8 cellular contexts compared by ENCODE assay signal in the genomic region with DNA sequence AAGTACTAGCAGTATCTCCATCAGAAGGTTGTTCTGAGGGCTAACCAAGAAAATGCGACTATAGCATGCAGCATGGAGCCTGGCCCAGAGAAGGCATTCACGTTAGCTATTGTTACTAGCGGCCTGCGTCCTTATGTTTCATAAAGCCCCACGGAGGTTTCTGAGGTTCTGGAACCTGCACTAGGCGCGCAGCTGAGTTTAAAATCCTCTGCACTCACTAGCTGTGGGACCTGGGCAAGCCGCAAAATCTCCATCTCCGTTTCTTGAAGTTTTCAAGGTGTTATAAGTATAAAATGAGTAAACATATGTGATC. TPM values are rescaled to one million over a fixed set of nuclear protein-coding genes. Genes with fewer than 3 reads are reported as not detected.
DNase-seq lines count a peak whose midpoint lies in the region; ATAC-seq and TF ChIP-seq lines count a peak whose summit lies in the region.

No MANE protein-coding gene starts in this region.

- H3K4me2 ChIP-seq in osteoblast (ENCODE audit: insufficient read depth, low read length) = peak overlapping the region; percentile 99

- peak overlapping the region; percentile 63 for H3K4me3 ChIP-seq in SJSA1
- H3K4me3 ChIP-seq in esophagus squamous epithelium = peak overlapping the region; percentile 62 to 95 (median 90)
- H3K4me3 ChIP-seq in osteoblast (ENCODE audit: insufficient read depth, low read length) = peak overlapping the region; percentile 94

- H3K36me3 ChIP-seq in SJSA1 (no peaks in the 10 kb centered on the region), esophagus squamous epithelium (no peaks in the 10 kb centered on the region), osteoblast (ENCODE audit: insufficient read depth, low read length) (no peaks in the 10 kb centered on the region)

- H3K27me3 ChIP-seq in SJSA1 (replicated peaks) (no peaks in the 10 kb centered on the region), esophagus squamous epithelium (no peaks in the 10 kb centered on the region), osteoblast (ENCODE audit: insufficient read depth, low read length) (no peaks in the 10 kb centered on the region)

- H2AFZ ChIP-seq in osteoblast (ENCODE audit: low read length) = peak overlapping the region; percentile 99

- TF ChIP-seq POLR2A in esophagus squamous epithelium (IDR thresholded peaks at IDR 0.05) = no peak

- TF ChIP-seq CTCF in esophagus squamous epithelium (IDR thresholded peaks at IDR 0.05) (no peak), osteoblast (IDR thresholded peaks at IDR 0.05; ENCODE audit: extremely low read depth, low read depth, low read length) (no peak)

- H3K4me1 ChIP-seq in SJSA1 (replicated peaks) = peaks cover 13% of the 10 kb centered on the region; the same call in 1 of the 2 replicates
- H3K4me1 ChIP-seq in esophagus squamous epithelium = peaks cover 0 to 18% (median 11%) of the 10 kb centered on the region in 3 donors
- H3K4me1 ChIP-seq in osteoblast (ENCODE audit: insufficient read depth, low read length) = peaks cover 14% of the 10 kb centered on the region

- H4K20me1 ChIP-seq in osteoblast (ENCODE audit: insufficient read depth, low read length) = peaks cover 3% of the 10 kb centered on the region

- 0 to 3% methylated on average over 7 to 9 of the region's 9 CpGs for WGBS in esophagus squamous epithelium, 2 donors

- H3K9me3 ChIP-seq in SJSA1 (replicated peaks) (no peaks in the 10 kb centered on the region), esophagus squamous epithelium (no peaks in the 10 kb centered on the region), osteoblast (ENCODE audit: low read depth, low read length) (no peaks in the 10 kb centered on the region)

- ATAC-seq in GM18867 (IDR thresholded peaks at IDR 0.05; ENCODE audit: unreplicated experiment) (no peak), HG03095 (IDR thresholded peaks at IDR 0.05; ENCODE audit: unreplicated experiment) (no peak)

- intact Hi-C loops in esophagus squamous epithelium (cut with DNase I) = loop anchor here (5.0 kb wide), 1 partner anchor 66 kb away; a partner anchor contains a TSS

- H3K79me2 ChIP-seq in osteoblast (ENCODE audit: insufficient read depth, low read length) = peaks cover 41% of the 10 kb centered on the region

- DNase-seq in NCI-H82 (lab: John Stamatoyannopoulos, UW) = peak; percentile 67
- DNase-seq in NCI-H82 treated with DMSO at 0.1 percent for 48 hours (lab: John Stamatoyannopoulos, UW; ENCODE audit: unreplicated experiment) = no peak
- no peak for DNase-seq in SJSA1 (ENCODE audit: low read depth in 1 of 2, low spot score in 2 of 2)
- DNase-seq in esophagus squamous epithelium (lab: John Stamatoyannopoulos, UW) = no peak
- DNase-seq in osteoblast (ENCODE audit: insufficient read length, low spot score, missing footprints) = peak; percentile 55
- no peak for DNase-seq in NCI-H226

- H3K27ac ChIP-seq in SJSA1 (no peak overlapping the region), esophagus squamous epithelium (peak overlapping the region; percentile 65 to 93 (median 86)), osteoblast (ENCODE audit: low read depth, low read length) (peak overlapping the region; percentile 28)

RNA-seq across cellular contexts. Expression of a gene that starts 0.7 kb away (rescaled TPM):
- total RNA-seq in SJSA1 (2014; rRNA removed; shearing (Covaris generic)) = 13.2 and 16.2 TPM in 2 replicates
- total RNA-seq in esophagus squamous epithelium (10 to 100 TPM; 10.4 to 21.7 (median 15.1) TPM), osteoblast (64.1 and 71.9 TPM in 2 replicates)

Comparison
In these comparisons a context has a peak if more than half of its experiments do, and no peak if none do; other contexts are left out.
1. DNase-seq: peak in NCI-H82 (single experiment) and osteoblast (single experiment); none in NCI-H82 treated with DMSO at 0.1 percent for 48 hours (single experiment), SJSA1 (0 of 2), esophagus squamous epithelium (single experiment) and NCI-H226 (single experiment).
2. Peak in every context shown above with its lines, with median percentiles within 50 percentile points of each other: H3K4me3 ChIP-seq.